Comparison of ENCODE assay signal across 8 cellular contexts in the genomic region with DNA sequence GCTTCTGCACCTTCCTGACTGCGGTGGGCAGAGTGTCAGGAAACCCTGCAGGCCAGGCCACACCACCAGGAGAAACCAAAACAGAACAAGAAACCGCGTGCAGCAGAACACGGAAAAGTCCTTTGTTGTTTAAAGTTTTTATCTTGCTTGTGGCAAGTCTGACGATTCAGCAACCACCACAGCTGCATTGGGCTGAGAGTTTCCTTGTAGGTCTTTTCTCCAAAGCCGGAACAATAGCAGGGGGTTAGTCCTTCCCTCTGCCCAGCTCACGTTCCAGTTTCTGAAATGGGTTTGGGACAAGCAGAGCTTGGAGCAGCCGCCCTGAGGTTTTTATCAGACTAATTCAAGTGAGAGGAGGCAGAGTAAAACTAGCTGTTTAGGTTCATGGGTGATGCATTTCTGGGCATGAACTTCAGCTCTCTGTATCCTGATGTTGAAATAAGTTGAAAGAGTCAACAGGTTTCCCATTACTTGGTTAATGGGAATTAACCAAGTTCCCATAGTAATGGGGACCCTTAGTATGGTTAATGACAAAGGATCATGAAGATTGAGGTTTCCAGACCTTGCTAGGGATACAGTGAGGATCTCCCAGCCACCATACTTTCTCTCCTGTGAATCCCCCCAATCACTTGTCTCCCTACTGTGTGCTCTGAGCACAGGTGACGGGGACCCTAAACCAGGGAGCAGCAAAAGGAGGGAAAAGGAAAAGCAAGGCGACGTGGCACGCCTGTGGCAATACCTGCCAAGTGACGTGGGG.
DNase-seq lines count a peak whose midpoint lies in the region; ATAC-seq, FAIRE-seq and TF ChIP-seq lines count a peak whose summit lies in the region.

No MANE protein-coding gene starts in this region.

- peaks cover 22% of the 10 kb centered on the region for H3K36me3 Mint-ChIP-seq in progenitor cell of endocrine pancreas (ENCODE audit: insufficient read depth)

- no peaks in the 10 kb centered on the region for H3K27me3 ChIP-seq in effector memory CD4-positive, alpha-beta T cell (replicated peaks; ENCODE audit: control insufficient read depth, insufficient read depth, low read length, poor library complexity, severe bottlenecking)

- peak overlapping the region; percentile 39 for H3K27ac Mint-ChIP-seq in progenitor cell of endocrine pancreas

- no peak overlapping the region for H3K4me3 Mint-ChIP-seq in progenitor cell of endocrine pancreas (ENCODE audit: low read depth)

- H3K9me3 Mint-ChIP-seq in progenitor cell of endocrine pancreas (ENCODE audit: low read depth): peaks cover 20% of the 10 kb centered on the region

- TF ChIP-seq POLR2A in H54 (IDR thresholded peaks at IDR 0.05; ENCODE audit: low read depth, low read length): no peak

- TF ChIP-seq CTCF in GM13976 (IDR thresholded peaks at IDR 0.05; ENCODE audit: borderline replicate concordance, control extremely low read depth, extremely low read depth, insufficient read depth, missing control alignments) (no peak), progenitor cell of endocrine pancreas (IDR thresholded peaks at IDR 0.05; ENCODE audit: unreplicated experiment) (no peak)

- no peaks in the 10 kb centered on the region for H3K27me3 Mint-ChIP-seq in progenitor cell of endocrine pancreas

- H3K4me1 Mint-ChIP-seq in progenitor cell of endocrine pancreas (ENCODE audit: low read depth): peaks cover 12% of the 10 kb centered on the region

- H3K4me3 ChIP-seq in effector memory CD4-positive, alpha-beta T cell (ENCODE audit: insufficient read depth, low read depth, low read length, poor library complexity, severe bottlenecking): peak overlapping the region; percentile 42

- in situ Hi-C loops in GM13976 (cut with MboI; ENCODE audit: low sequenced_read_pairs, unreplicated experiment): loop anchor here (5.0 to 10.0 kb wide), 2 partner anchors 112 to 500 kb away; no protein-coding TSS in a partner anchor

- DNase-seq in GM13976 (ENCODE audit: low spot score): peak; percentile 52
- DNase-seq in activated CD4-positive, alpha-beta T cell treated with anti-CD3 and anti-CD28 coated beads, Interleukin-2, amount 50 U/mL, for 1 hour: peak; percentile 48
- DNase-seq in effector memory CD4-positive, alpha-beta T cell: peak; percentile 13 to 31 (median 25)
- no peak for DNase-seq in progenitor cell of endocrine pancreas (ENCODE audit: low spot score, unreplicated experiment)
- no peak for DNase-seq in H54 (ENCODE audit: insufficient read length, low spot score)
- DNase-seq in NOMO-1 (lab: John Stamatoyannopoulos, UW; ENCODE audit: unreplicated experiment in 2 of 2): no peak

- peak overlapping the region; percentile 64 for H3K27ac ChIP-seq in effector memory CD4-positive, alpha-beta T cell (ENCODE audit: insufficient read depth, low read length, poor library complexity, severe bottlenecking)

- no peaks in the 10 kb centered on the region for H3K36me3 ChIP-seq in effector memory CD4-positive, alpha-beta T cell (ENCODE audit: control insufficient read depth, insufficient read depth, low read length)

- no peaks in the 10 kb centered on the region for H3K9me3 ChIP-seq in effector memory CD4-positive, alpha-beta T cell (ENCODE audit: control insufficient read depth, low read length)

- ATAC-seq in GM21717 (IDR thresholded peaks at IDR 0.05; ENCODE audit: unreplicated experiment) (no peak), HG02759 (IDR thresholded peaks at IDR 0.05; ENCODE audit: unreplicated experiment) (no peak)

- H3K4me1 ChIP-seq in effector memory CD4-positive, alpha-beta T cell (ENCODE audit: control insufficient read depth, insufficient read depth, low read length, poor library complexity, severe bottlenecking): peaks cover 21% of the 10 kb centered on the region

- FAIRE-seq in H54 (lab: Jason Lieb, UNC): no peak

Comparison
In these comparisons a context has a peak if more than half of its experiments do, and no peak if none do; other contexts are left out.
1. DNase-seq: peak in GM13976 (single experiment), activated CD4-positive, alpha-beta T cell treated with anti-CD3 and anti-CD28 coated beads, Interleukin-2, amount 50 U/mL, for 1 hour (single experiment) and effector memory CD4-positive, alpha-beta T cell (3 of 3); none in progenitor cell of endocrine pancreas (single experiment), H54 (single experiment) and NOMO-1 (0 of 2).